ENCODE assay signal across 8 cellular contexts in genomic region chr13:109869312-109870237, GRCh38.
DNase-seq lines count a peak whose midpoint lies in the region; ATAC-seq, FAIRE-seq and TF ChIP-seq lines count a peak whose summit lies in the region.

No MANE protein-coding gene starts in this region.

- ATAC-seq in HG02678 (IDR thresholded peaks at IDR 0.05; ENCODE audit: unreplicated experiment): peak; percentile 69

- no peaks in the 10 kb centered on the region for H3K27me3 ChIP-seq in duodenal mucosa (ENCODE audit: control insufficient read depth in 1 of 2, insufficient read depth in 2 of 2, low read length in 2 of 2)
- no peaks in the 10 kb centered on the region for H3K27me3 ChIP-seq in muscle layer of colon (ENCODE audit: control insufficient read depth in 1 of 2, insufficient read depth in 2 of 2, low read length in 2 of 2)
- H3K27me3 ChIP-seq in tibial artery: no peaks in the 10 kb centered on the region

- no peak overlapping the region for H3K27ac ChIP-seq in duodenal mucosa (ENCODE audit: low read depth, low read length)
- H3K27ac ChIP-seq in muscle layer of colon (ENCODE audit: low read depth, low read length): peak overlapping the region; percentile 60
- peak overlapping the region; percentile 29 to 48 for H3K27ac ChIP-seq in tibial artery

- H3K4me1 ChIP-seq in duodenal mucosa (ENCODE audit: control insufficient read depth in 1 of 2, insufficient read depth in 2 of 2, low read length in 2 of 2) (peaks cover 27 to 38% of the 10 kb centered on the region in 2 donors), muscle layer of colon (ENCODE audit: insufficient read depth, low read length) (peaks cover 13% of the 10 kb centered on the region), tibial artery (peaks cover 0 to 21% (median 6%) of the 10 kb centered on the region in 4 donors)

- H3K4me1 Mint-ChIP-seq in endothelial cell (ENCODE audit: unreplicated experiment): peaks cover 9% of the 10 kb centered on the region

- no peaks in the 10 kb centered on the region for H3K36me3 Mint-ChIP-seq in endothelial cell (ENCODE audit: low read depth, unreplicated experiment)

- H3K27ac Mint-ChIP-seq in endothelial cell (ENCODE audit: unreplicated experiment): no peak overlapping the region

- DNase-seq in AG20443 (ENCODE audit: low spot score) (peak; percentile 87), SHP77 (lab: John Stamatoyannopoulos, UW) (peak; percentile 99), tibial artery (peak; percentile 27 to 88), HTR-8/SVneo (ENCODE audit: insufficient read length, low spot score) (no peak), endothelial cell (ENCODE audit: low spot score) (no peak)

- no peaks in the 10 kb centered on the region for H3K9me3 Mint-ChIP-seq in endothelial cell (ENCODE audit: unreplicated experiment)

- no peak for FAIRE-seq in HTR-8/SVneo (lab: Jason Lieb, UNC)

- intact Hi-C loops in tibial artery (cut with DNase I; ENCODE audit: low total_unique reads): no loop called here

- TF ChIP-seq CTCF in tibial artery (IDR thresholded peaks at IDR 0.05) (no peak), endothelial cell (IDR thresholded peaks at IDR 0.05; ENCODE audit: unreplicated experiment) (no peak)

- H3K4me3 ChIP-seq in duodenal mucosa (ENCODE audit: low read depth in 1 of 2, low read length in 2 of 2) (peak overlapping the region; percentile 48 to 62), muscle layer of colon (ENCODE audit: low read depth in 1 of 2, low read length in 2 of 2) (peak overlapping the region; percentile 9 to 58), tibial artery (peak overlapping the region; percentile 44 to 48)

- H3K9ac ChIP-seq in duodenal mucosa (ENCODE audit: low read depth in 1 of 2, low read length in 2 of 2): peak overlapping the region in 1 of 2 donors; percentile 9
- no peak overlapping the region for H3K9ac ChIP-seq in muscle layer of colon (ENCODE audit: low read length)

- no peak overlapping the region for H3K4me3 Mint-ChIP-seq in endothelial cell (ENCODE audit: unreplicated experiment)

- H3K27me3 Mint-ChIP-seq in endothelial cell (ENCODE audit: unreplicated experiment): peaks cover 4% of the 10 kb centered on the region

- H3K9me3 ChIP-seq in duodenal mucosa (ENCODE audit: control insufficient read depth in 1 of 2, low read length in 2 of 2) (no peaks in the 10 kb centered on the region), muscle layer of colon (ENCODE audit: low read length) (no peaks in the 10 kb centered on the region), tibial artery (no peaks in the 10 kb centered on the region)

- no peaks in the 10 kb centered on the region for H3K36me3 ChIP-seq in duodenal mucosa (ENCODE audit: control insufficient read depth in 1 of 2, insufficient read depth in 2 of 2, low read length in 2 of 2)
- H3K36me3 ChIP-seq in muscle layer of colon (ENCODE audit: insufficient read depth, low read length): no peaks in the 10 kb centered on the region
- no peaks in the 10 kb centered on the region for H3K36me3 ChIP-seq in tibial artery

Comparison
In these comparisons a context has a peak if more than half of its experiments do, and no peak if none do; other contexts are left out.
1. DNase-seq: peak in AG20443 (single experiment), SHP77 (2 of 2) and tibial artery (2 of 2); none in HTR-8/SVneo (single experiment) and endothelial cell (single experiment).
2. Peak in every context shown above with its lines, with median percentiles within 50 percentile points of each other: H3K4me3 ChIP-seq.